ENCODE assay signal across 8 cellular contexts in genomic region chr11:119741369-119742262, GRCh38. TPM values are rescaled to one million over a fixed set of nuclear protein-coding genes. Genes with fewer than 3 reads are reported as not detected.
DNase-seq lines count a peak whose midpoint lies in the region; ATAC-seq and TF ChIP-seq lines count a peak whose summit lies in the region.

No MANE protein-coding gene starts in this region.

- intact Hi-C loops in thyroid gland (cut with DNase I), result loop anchor here (5.0 kb wide), 2 partner anchors 79 to 259 kb away; no protein-coding TSS in a partner anchor

- H3K9ac ChIP-seq in Loucy (ENCODE audit: low read depth, low read length, poor library complexity, severe bottlenecking) (no peak overlapping the region), fibroblast of lung (ENCODE audit: insufficient read depth, low read length) (no peak overlapping the region), neural cell (ENCODE audit: low read length) (peak overlapping the region; percentile 58)

- TF ChIP-seq POLR2A in thyroid gland (IDR thresholded peaks at IDR 0.05), result no peak

- ATAC-seq in HG02610 (IDR thresholded peaks at IDR 0.05; ENCODE audit: unreplicated experiment) (no peak), GM18517 (IDR thresholded peaks at IDR 0.05; ENCODE audit: unreplicated experiment) (no peak)

- H3K4me3 ChIP-seq in GM12865 (ENCODE audit: low read depth, low read length), result no peak overlapping the region
- no peak overlapping the region for H3K4me3 ChIP-seq in Loucy (ENCODE audit: low read length, poor library complexity, severe bottlenecking)
- no peak overlapping the region for H3K4me3 ChIP-seq in fibroblast of lung (replicated peaks in 1 of 4; ENCODE audit: control extremely low read depth in 1 of 4, insufficient read depth in 1 of 4, low read depth in 3 of 4, low read length in 4 of 4)
- H3K4me3 ChIP-seq in neural cell (ENCODE audit: low read length), result peak overlapping the region; percentile 58
- no peak overlapping the region for H3K4me3 ChIP-seq in thyroid gland (replicated peaks in 1 of 3)

- H3K27me3 ChIP-seq in Loucy (ENCODE audit: insufficient read depth, low read length, poor library complexity, severe bottlenecking) (no peaks in the 10 kb centered on the region), fibroblast of lung (ENCODE audit: control insufficient read depth, insufficient read depth, low read length) (peaks cover 34% of the 10 kb centered on the region), neural cell (ENCODE audit: insufficient read depth, low read depth, low read length) (no peaks in the 10 kb centered on the region), thyroid gland (no peaks in the 10 kb centered on the region)

- H3K27ac ChIP-seq in fibroblast of lung (ENCODE audit: insufficient read depth, low read length) (no peak overlapping the region), neural cell (ENCODE audit: low read length) (no peak overlapping the region), thyroid gland (no peak overlapping the region)

- H3K36me3 ChIP-seq in Loucy (ENCODE audit: insufficient read depth, low read length), result no peaks in the 10 kb centered on the region
- no peaks in the 10 kb centered on the region for H3K36me3 ChIP-seq in fibroblast of lung (ENCODE audit: control insufficient read depth, insufficient read depth, low read length)
- H3K36me3 ChIP-seq in neural cell (ENCODE audit: insufficient read depth, low read length), result no peaks in the 10 kb centered on the region
- no peaks in the 10 kb centered on the region for H3K36me3 ChIP-seq in thyroid gland

- H3K4me2 ChIP-seq in Loucy (ENCODE audit: low read depth, low read length, poor library complexity, severe bottlenecking) (no peak overlapping the region), fibroblast of lung (ENCODE audit: extremely low read depth, insufficient read depth, low read length) (no peak overlapping the region), neural cell (ENCODE audit: low read length) (no peak overlapping the region)

- no peak for TF ChIP-seq EP300 in neural cell (conservative IDR thresholded peaks at IDR 0.05; ENCODE audit: poor library complexity, severe bottlenecking)

- TF ChIP-seq RAD21 in neural cell (conservative IDR thresholded peaks at IDR 0.05), result no peak

- H4K20me1 ChIP-seq in Loucy (ENCODE audit: insufficient read depth, low read length, poor library complexity, severe bottlenecking) (no peaks in the 10 kb centered on the region), fibroblast of lung (ENCODE audit: control insufficient read depth, extremely low read depth, insufficient read depth, low read length) (no peaks in the 10 kb centered on the region), neural cell (ENCODE audit: insufficient read depth) (no peaks in the 10 kb centered on the region)

- TF ChIP-seq CTCF in GM12865 (IDR thresholded peaks at IDR 0.05; ENCODE audit: insufficient read depth, low read depth, low read length, missing control alignments) (peak; percentile 80), Loucy (conservative IDR thresholded peaks at IDR 0.05; ENCODE audit: low read length) (peak; percentile 77), fibroblast of lung (conservative IDR thresholded peaks at IDR 0.05 in 1 of 2, IDR thresholded peaks at IDR 0.05 in 1 of 2; ENCODE audit: low read depth in 1 of 2, low read length in 2 of 2) (peak; percentile 34 to 60), neural cell (IDR thresholded peaks at IDR 0.05; ENCODE audit: poor library complexity, severe bottlenecking) (peak; percentile 41), thyroid gland (IDR thresholded peaks at IDR 0.05) (peak; percentile 33 to 86 (median 60))

- H3F3A ChIP-seq in Loucy (ENCODE audit: low read depth), result no peaks in the 10 kb centered on the region
- no peaks in the 10 kb centered on the region for H3F3A ChIP-seq in neural cell (ENCODE audit: insufficient read depth, low read length, poor library complexity, severe bottlenecking)

- H3K4me1 ChIP-seq in Loucy (ENCODE audit: insufficient read depth, low read length, poor library complexity, severe bottlenecking) (no peaks in the 10 kb centered on the region), fibroblast of lung (ENCODE audit: control insufficient read depth, extremely low read depth, insufficient read depth, low read length) (no peaks in the 10 kb centered on the region), thyroid gland (peaks cover 7 to 9% of the 10 kb centered on the region in 2 donors)

- H3K9me3 ChIP-seq in Loucy (ENCODE audit: insufficient read depth, low read depth, low read length) (no peaks in the 10 kb centered on the region), fibroblast of lung (ENCODE audit: control insufficient read depth, insufficient read depth, low read depth, low read length) (no peaks in the 10 kb centered on the region), neural cell (ENCODE audit: low read length) (no peaks in the 10 kb centered on the region), thyroid gland (no peaks in the 10 kb centered on the region)

- H3K79me2 ChIP-seq in Loucy (ENCODE audit: insufficient read depth, low read length) (no peaks in the 10 kb centered on the region), fibroblast of lung (ENCODE audit: control insufficient read depth, insufficient read depth, low read length) (no peaks in the 10 kb centered on the region), neural cell (replicated peaks; ENCODE audit: insufficient read depth, low read length) (no peaks in the 10 kb centered on the region)

- H2AFZ ChIP-seq in Loucy (ENCODE audit: low read length) (no peak overlapping the region), fibroblast of lung (ENCODE audit: low read length) (no peak overlapping the region), neural cell (ENCODE audit: low read depth, low read length) (no peak overlapping the region)

- WGBS in thyroid gland, 2 donors, result 8 to 13% methylated on average over 19 to 26 of the region's 54 CpGs

- peak; percentile 51 for DNase-seq in GM12865 (ENCODE audit: low read depth)
- peak; percentile 72 for DNase-seq in activated T-cell treated with anti-CD3 and anti-CD28 coated beads, Interleukin-2, amount 50 U/mL, for 1 hour
- no peak for DNase-seq in fibroblast of lung (ENCODE audit: low read depth in 2 of 2)
- DNase-seq in thyroid gland, result peak; percentile 34 to 35

- H3K9me2 ChIP-seq in Loucy (replicated peaks; ENCODE audit: low read depth, low read length) (no peaks in the 10 kb centered on the region), neural cell (ENCODE audit: insufficient read depth, low read length) (no peaks in the 10 kb centered on the region)

TF ChIP-seq in neural cell, 6 proteins besides CTCF, POLR2A, EP300 and RAD21:
- TF ChIP-seq TAF1 (IDR thresholded peaks at IDR 0.05; ENCODE audit: low read depth), result no peak
- TF ChIP-seq EZH2 (IDR thresholded peaks at IDR 0.05; ENCODE audit: borderline replicate concordance, insufficient read depth, low read length, poor library complexity, severe bottlenecking), result no peak
- TF ChIP-seq SMC3 (conservative IDR thresholded peaks at IDR 0.05; ENCODE audit: poor library complexity), result no peak
- no peak for TF ChIP-seq MXI1 (conservative IDR thresholded peaks at IDR 0.05; ENCODE audit: poor library complexity, severe bottlenecking)
- TF ChIP-seq, protein P1, sequence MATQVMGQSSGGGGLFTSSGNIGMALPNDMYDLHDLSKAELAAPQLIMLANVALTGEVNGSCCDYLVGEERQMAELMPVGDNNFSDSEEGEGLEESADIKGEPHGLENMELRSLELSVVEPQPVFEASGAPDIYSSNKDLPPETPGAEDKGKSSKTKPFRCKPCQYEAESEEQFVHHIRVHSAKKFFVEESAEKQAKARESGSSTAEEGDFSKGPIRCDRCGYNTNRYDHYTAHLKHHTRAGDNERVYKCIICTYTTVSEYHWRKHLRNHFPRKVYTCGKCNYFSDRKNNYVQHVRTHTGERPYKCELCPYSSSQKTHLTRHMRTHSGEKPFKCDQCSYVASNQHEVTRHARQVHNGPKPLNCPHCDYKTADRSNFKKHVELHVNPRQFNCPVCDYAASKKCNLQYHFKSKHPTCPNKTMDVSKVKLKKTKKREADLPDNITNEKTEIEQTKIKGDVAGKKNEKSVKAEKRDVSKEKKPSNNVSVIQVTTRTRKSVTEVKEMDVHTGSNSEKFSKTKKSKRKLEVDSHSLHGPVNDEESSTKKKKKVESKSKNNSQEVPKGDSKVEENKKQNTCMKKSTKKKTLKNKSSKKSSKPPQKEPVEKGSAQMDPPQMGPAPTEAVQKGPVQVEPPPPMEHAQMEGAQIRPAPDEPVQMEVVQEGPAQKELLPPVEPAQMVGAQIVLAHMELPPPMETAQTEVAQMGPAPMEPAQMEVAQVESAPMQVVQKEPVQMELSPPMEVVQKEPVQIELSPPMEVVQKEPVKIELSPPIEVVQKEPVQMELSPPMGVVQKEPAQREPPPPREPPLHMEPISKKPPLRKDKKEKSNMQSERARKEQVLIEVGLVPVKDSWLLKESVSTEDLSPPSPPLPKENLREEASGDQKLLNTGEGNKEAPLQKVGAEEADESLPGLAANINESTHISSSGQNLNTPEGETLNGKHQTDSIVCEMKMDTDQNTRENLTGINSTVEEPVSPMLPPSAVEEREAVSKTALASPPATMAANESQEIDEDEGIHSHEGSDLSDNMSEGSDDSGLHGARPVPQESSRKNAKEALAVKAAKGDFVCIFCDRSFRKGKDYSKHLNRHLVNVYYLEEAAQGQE (IDR thresholded peaks at IDR 0.05; ENCODE audit: borderline replicate concordance), result no peak
- no peak for TF ChIP-seq POLR2AphosphoS5 (IDR thresholded peaks at IDR 0.05)

RNA-seq across cellular contexts. Expression of gene NECTIN1, which starts 12.6 kb away (rescaled TPM):
- total RNA-seq in fibroblast of lung (2.8 and 3.3 TPM in 2 replicates), thyroid gland (1 to 10 TPM in 3 of 4 donors, under 1 TPM in 1; 0.94 to 5.3 (median 2.3) TPM)
- polyA plus RNA-seq in fibroblast of lung (2.0 and 9.2 TPM in 2 replicates), neural cell (5.6 and 8.1 TPM in 2 replicates)
- 3.7 and 10.2 TPM in 2 replicates for polyA plus RNA-seq in fibroblast of lung (2012)
- polyA minus RNA-seq in fibroblast of lung (ENCODE audit: low replicate concordance) (21.8 and 42.2 TPM in 2 replicates), neural cell (28.2 and 29.8 TPM in 2 replicates)

Comparison
In these comparisons a context has a peak if more than half of its experiments do, and no peak if none do; other contexts are left out.
1. DNase-seq: peak in GM12865 (single experiment), activated T-cell treated with anti-CD3 and anti-CD28 coated beads, Interleukin-2, amount 50 U/mL, for 1 hour (single experiment) and thyroid gland (2 of 2); none in fibroblast of lung (0 of 2).
2. Peak in every context shown above with its lines, with median percentiles within 50 percentile points of each other: CTCF ChIP-seq.